35 cellular contexts compared by ENCODE assay signal in the genomic region with DNA sequence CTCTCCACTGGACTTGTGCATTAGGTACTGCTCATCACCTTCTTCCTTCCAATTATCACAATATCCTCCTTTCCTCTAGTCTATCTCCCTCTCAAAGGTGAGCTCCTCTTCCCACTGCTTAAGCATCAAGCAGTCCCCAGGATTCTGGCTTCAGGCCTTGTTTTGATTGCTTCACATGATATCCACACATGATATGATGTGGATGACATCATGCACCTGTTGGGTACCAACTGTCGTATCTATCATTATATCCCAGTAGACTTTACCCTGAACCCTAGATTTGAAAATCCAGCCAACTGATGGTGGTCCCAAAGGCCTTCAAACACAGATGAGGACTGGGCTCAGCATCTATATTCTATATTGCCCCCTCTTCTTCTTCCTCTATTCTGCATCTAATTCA.
"Had no signal": no experiment of that assay in that cellular context is flagged by ENCODE, and none has a peak within 500 bp of the region (broad histone marks: within the 10 kb centered on the region; RNA-seq: fewer than 3 reads in every experiment).

No MANE protein-coding gene starts in this region.

- DNase-seq: Karpas-422, Kasumi-1, MG63, MM.1S, MV-4-11, NCI-H1048, NCI-H1092, NCI-H1092 treated with DMSO at 0.1 percent for 48 hours, NCI-H1105, NCI-H1105 treated with DMSO at 0.1 percent for 48 hours, NCI-H1417, NCI-H1417 treated with DMSO at 0.1 percent for 48 hours, NCI-H1436, NCI-H1436 treated with DMSO at 0.1 percent for 48 hours, NCI-H146, NCI-H1694, NCI-H1694 treated with DMSO at 0.1 percent for 48 hours, NCI-H187, NCI-H187 treated with DMSO at 0.1 percent for 48 hours, NCI-H1930, NCI-H2029, NCI-H2029 treated with DMSO at 0.1 percent for 48 hours, NCI-H2081, NCI-H2081 treated with DMSO at 0.1 percent for 48 hours, NCI-H2107, NCI-H2171, NCI-H2171 treated with DMSO at 0.1 percent for 48 hours, NCI-H2227 treated with DMSO at 0.1 percent for 48 hours, NCI-H226, NCI-H345, NCI-H446, NCI-H446 treated with DMSO at 0.1 percent for 48 hours, NCI-H510A, NCI-H510A treated with DMSO at 0.1 percent for 48 hours, NCI-H524 had no signal

- H3K36me3 ChIP-seq: MG63 had no signal

- H3K9me3 ChIP-seq: MG63 had no signal

- H3K4me3 ChIP-seq: MG63 had no signal
